8 cellular contexts compared by ENCODE assay signal in genomic region chr15:71752604-71753289, GRCh38. TPM values are rescaled to one million over a fixed set of nuclear protein-coding genes. Genes with fewer than 3 reads are reported as not detected.
A peak's percentile ranks its signal among the peaks of the same experiment; 100 is the strongest.
DNase-seq lines count a peak whose midpoint lies in the region; ATAC-seq and TF ChIP-seq lines count a peak whose summit lies in the region.

No MANE protein-coding gene starts in this region.

- no peak for TF ChIP-seq POLR2A in heart left ventricle (IDR thresholded peaks at IDR 0.05)
- TF ChIP-seq POLR2A in breast epithelium (IDR thresholded peaks at IDR 0.05), result no peak
- no peak for TF ChIP-seq POLR2A in sigmoid colon (IDR thresholded peaks at IDR 0.05)

- CTCF ChIA-PET in CD4-positive, alpha-beta memory T cell (lab: Charles Lee; ENCODE audit: partially characterized antibody), result interaction anchor here (1.3 to 3.9 kb wide), 3 partner anchors 9 to 403 kb away, joined by 3 to 34 read pairs (median 5); no protein-coding TSS in a partner anchor

- H3K27me3 ChIP-seq in heart left ventricle, result no peaks in the 10 kb centered on the region
- no peaks in the 10 kb centered on the region for H3K27me3 ChIP-seq in breast epithelium
- H3K27me3 ChIP-seq in mucosa of rectum (ENCODE audit: control insufficient read depth in 2 of 2, insufficient read depth in 2 of 2, low read length in 2 of 2), result no peaks in the 10 kb centered on the region
- H3K27me3 ChIP-seq in sigmoid colon, result no peaks in the 10 kb centered on the region
- H3K27me3 ChIP-seq in CD4-positive, alpha-beta memory T cell (ENCODE audit: insufficient read depth, low read length), result no peaks in the 10 kb centered on the region

- H3K4me1 ChIP-seq in heart left ventricle, result peaks cover 0 to 20% (median 3%) of the 10 kb centered on the region in 12 donors
- H3K4me1 ChIP-seq in breast epithelium, result no peaks in the 10 kb centered on the region
- peaks cover 20 to 45% of the 10 kb centered on the region in 2 donors for H3K4me1 ChIP-seq in mucosa of rectum (ENCODE audit: control insufficient read depth in 2 of 2, insufficient read depth in 2 of 2, low read length in 2 of 2)
- H3K4me1 ChIP-seq in sigmoid colon, result no peaks in the 10 kb centered on the region
- H3K4me1 ChIP-seq in CD4-positive, alpha-beta memory T cell (ENCODE audit: insufficient read depth, low read length), result no peaks in the 10 kb centered on the region

- no peak overlapping the region for H3K4me3 ChIP-seq in heart left ventricle
- no peak overlapping the region for H3K4me3 ChIP-seq in breast epithelium
- H3K4me3 ChIP-seq in mucosa of rectum (ENCODE audit: low read length in 2 of 2), result no peak overlapping the region
- no peak overlapping the region for H3K4me3 ChIP-seq in sigmoid colon
- no peak overlapping the region for H3K4me3 ChIP-seq in CD4-positive, alpha-beta memory T cell (ENCODE audit: low read length in 2 of 2)

- peak in 2 of 4 donors; percentile 35 to 59 for ATAC-seq in heart left ventricle
- ATAC-seq in Right ventricle myocardium inferior, result no peak
- ATAC-seq in HG03442 (IDR thresholded peaks at IDR 0.05; ENCODE audit: unreplicated experiment), result no peak

- WGBS in heart left ventricle, 4 donors, result 61 to 74% (median 63%) methylated on average over 11 of the region's 11 CpGs
- whole genome bisulfite sequencing in sigmoid colon, 2 donors, result 15 to 43% methylated on average over 11 of the region's 11 CpGs

- DNase-seq in heart left ventricle (no peak), Right ventricle myocardium inferior (ENCODE audit: missing footprints) (no peak), NCI-H1694 (lab: John Stamatoyannopoulos, UW) (peak; percentile 41), breast epithelium (ENCODE audit: low spot score in 2 of 2) (no peak), sigmoid colon (no peak)
- DNase-seq in CD4-positive, alpha-beta memory T cell, result no peak

- H3K36me3 ChIP-seq in heart left ventricle (peaks cover 0 to 20% (median 11%) of the 10 kb centered on the region in 9 donors), breast epithelium (no peaks in the 10 kb centered on the region), mucosa of rectum (ENCODE audit: control insufficient read depth in 2 of 2, insufficient read depth in 2 of 2, low read length in 2 of 2) (no peaks in the 10 kb centered on the region), sigmoid colon (no peaks in the 10 kb centered on the region)
- no peaks in the 10 kb centered on the region for H3K36me3 ChIP-seq in CD4-positive, alpha-beta memory T cell (ENCODE audit: insufficient read depth, low read length)

- intact Hi-C loops in heart left ventricle (cut with DNase I), result loop anchor here in 3 of 10 donors (5.0 to 10.0 kb wide), 2 partner anchors 35 to 402 kb away; no protein-coding TSS in a partner anchor
- intact Hi-C loops in Right ventricle myocardium inferior (cut with DNase I), result no loop called here
- intact Hi-C loops in breast epithelium (cut with DNase I; ENCODE audit: low total_unique reads), result no loop called here
- intact Hi-C loops in sigmoid colon (cut with DNase I), result no loop called here
- intact Hi-C loops in CD4-positive, alpha-beta memory T cell (cut with micrococcal nuclease), result no loop called here

- peak overlapping the region in 1 of 2 donors; percentile 24 for H3K9ac ChIP-seq in mucosa of rectum (ENCODE audit: low read depth in 1 of 2, low read length in 2 of 2)

- no peak overlapping the region for H3K4me3 Mint-ChIP-seq in CD4-positive, alpha-beta memory T cell

- no peak overlapping the region for H3K27ac Mint-ChIP-seq in CD4-positive, alpha-beta memory T cell

- peaks cover 0 to 3% (median 0%) of the 10 kb centered on the region in 4 donors for H3K4me1 Mint-ChIP-seq in CD4-positive, alpha-beta memory T cell

- no peaks in the 10 kb centered on the region for H3K36me3 Mint-ChIP-seq in CD4-positive, alpha-beta memory T cell

- H3K9me3 ChIP-seq in heart left ventricle (peaks cover 0 to 6% (median 0%) of the 10 kb centered on the region in 12 donors), breast epithelium (no peaks in the 10 kb centered on the region), mucosa of rectum (ENCODE audit: control insufficient read depth in 2 of 2, low read length in 2 of 2) (no peaks in the 10 kb centered on the region), sigmoid colon (no peaks in the 10 kb centered on the region)
- H3K9me3 ChIP-seq in CD4-positive, alpha-beta memory T cell (ENCODE audit: control insufficient read depth in 1 of 2, low read length in 2 of 2), result no peaks in the 10 kb centered on the region

- peaks cover 0 to 3% (median 0%) of the 10 kb centered on the region in 8 donors for H3K9me3 Mint-ChIP-seq in CD4-positive, alpha-beta memory T cell

- TF ChIP-seq EP300 in sigmoid colon (IDR thresholded peaks at IDR 0.05), result no peak

- POLR2A ChIA-PET in CD4-positive, alpha-beta memory T cell (lab: Charles Lee; ENCODE audit: partially characterized antibody), result no interaction called here

- no peak overlapping the region for H3K27ac ChIP-seq in heart left ventricle
- peak overlapping the region; percentile 34 to 36 for H3K27ac ChIP-seq in breast epithelium
- H3K27ac ChIP-seq in mucosa of rectum (ENCODE audit: low read depth in 2 of 2, low read length in 2 of 2), result peak overlapping the region; percentile 73 to 77
- H3K27ac ChIP-seq in sigmoid colon, result no peak overlapping the region
- H3K27ac ChIP-seq in CD4-positive, alpha-beta memory T cell (ENCODE audit: low read depth, low read length), result no peak overlapping the region

- H3K27me3 Mint-ChIP-seq in CD4-positive, alpha-beta memory T cell, result peaks cover 11 to 22% of the 10 kb centered on the region in 2 donors

- TF ChIP-seq CTCF in heart left ventricle (IDR thresholded peaks at IDR 0.05), result peak in 10 of 12 donors; percentile 16 to 56 (median 31)
- peak in 1 of 3 donors; percentile 21 for TF ChIP-seq CTCF in breast epithelium (IDR thresholded peaks at IDR 0.05)
- no peak for TF ChIP-seq CTCF in sigmoid colon (IDR thresholded peaks at IDR 0.05)

RNA-seq across cellular contexts. Expression of gene NR2E3, which starts 57.6 kb away (rescaled TPM):
- total RNA-seq in heart left ventricle (under 1 TPM in 2 of 9 donors, not detected in 7; 0.20 to 0.25 TPM), Right ventricle myocardium inferior (not detected), breast epithelium (1 to 10 TPM in 2 of 3 donors, not detected in 1; 1.6 to 2.9 TPM), sigmoid colon (under 1 TPM in 1 of 4 donors, not detected in 3; 0.14 TPM)
- polyA plus RNA-seq in heart left ventricle (under 1 TPM; 0.07 to 0.11 TPM), sigmoid colon (1 to 10 TPM in 1 of 3 donors, under 1 TPM in 1, not detected in 1; 0.47 to 5.4 TPM)
- total RNA-seq in CD4-positive, alpha-beta memory T cell, result not detected
- polyA plus RNA-seq in CD4-positive, alpha-beta memory T cell, result not detected

Comparison
In these comparisons a context has a peak if more than half of its experiments do, and no peak if none do; other contexts are left out.
1. H3K27ac ChIP-seq: peak in breast epithelium (2 of 2) and mucosa of rectum (2 of 2); none in heart left ventricle (0 of 12), sigmoid colon (0 of 4) and CD4-positive, alpha-beta memory T cell (single experiment).
2. CTCF ChIP-seq: peak in heart left ventricle (10 of 12); none in sigmoid colon (0 of 4).